Comparison of ENCODE assay signal across 16 cellular contexts in the genomic region with DNA sequence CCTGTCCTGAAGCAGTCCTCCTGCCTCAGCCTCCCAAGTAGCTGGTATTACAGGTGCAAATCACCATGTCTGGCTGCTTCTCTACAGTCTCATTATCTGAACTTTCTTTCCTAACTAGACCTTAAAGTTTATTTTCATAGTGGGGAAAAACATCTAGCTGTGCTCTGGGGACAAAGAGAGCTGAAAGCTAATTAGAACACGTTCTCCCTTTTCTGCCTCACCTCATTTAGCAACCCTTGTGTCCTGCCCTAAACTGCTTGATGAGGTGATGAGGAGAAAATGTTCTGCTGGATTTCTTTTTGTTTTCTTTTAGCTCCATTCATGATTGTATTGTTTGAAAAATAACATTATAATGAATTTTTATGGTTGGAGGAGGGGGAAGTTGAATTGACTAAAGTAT.
DNase-seq lines count a peak whose midpoint lies in the region; TF ChIP-seq lines count a peak whose summit lies in the region.
"Had no signal": no experiment of that assay in that cellular context is flagged by ENCODE, and none has a peak within 500 bp of the region (broad histone marks: within the 10 kb centered on the region; RNA-seq: fewer than 3 reads in every experiment).

No MANE protein-coding gene starts in this region.

- no peaks in the 10 kb centered on the region for H3K36me3 ChIP-seq in esophagus muscularis mucosa
- H3K36me3 ChIP-seq in neuronal stem cell (replicated peaks in 1 of 2; ENCODE audit: control insufficient read depth in 2 of 2, insufficient read depth in 2 of 2, low read length in 2 of 2), result peaks cover 0 to 44% of the 10 kb centered on the region in 2 donors
- no peaks in the 10 kb centered on the region for H3K36me3 ChIP-seq in uterus
- H3K36me3 ChIP-seq: BLaER1 had no signal

- TF ChIP-seq EP300 in esophagus muscularis mucosa (IDR thresholded peaks at IDR 0.05), result no peak

- H2BK15ac ChIP-seq in H9 (ENCODE audit: low read depth, low read length) (no peak overlapping the region), neuronal stem cell (ENCODE audit: low read length) (no peak overlapping the region)

- no peak overlapping the region for H2BK20ac ChIP-seq in H9 (ENCODE audit: low read depth, low read length, poor library complexity, severe bottlenecking)

- no peaks in the 10 kb centered on the region for H3K23me2 ChIP-seq in H9 (ENCODE audit: insufficient read length, low read depth, low read length, poor library complexity, severe bottlenecking)

- H2BK120ac ChIP-seq in H9 (ENCODE audit: low read depth, low read length, poor library complexity, severe bottlenecking), result no peak overlapping the region
- H2BK120ac ChIP-seq in neuronal stem cell (ENCODE audit: low read depth, low read length), result no peak overlapping the region

- WGBS in H9 (ENCODE audit: extremely low coverage, insufficient read length, low lambda C conversion rate), result no CpG with 5 or more reads among the region's 1 CpG
- WGBS in esophagus muscularis mucosa, result 38% methylated on average over 1 of the region's 1 CpG
- WGBS in neuronal stem cell (ENCODE audit: extremely low coverage in 2 of 2, insufficient read length in 2 of 2, insufficient replicate concordance in 1 of 2), 2 donors, result no CpG with 5 or more reads among the region's 1 CpG

- H3K9ac ChIP-seq in H9 (ENCODE audit: extremely low read depth, insufficient read length, low read length) (no peak overlapping the region), neuronal stem cell (ENCODE audit: low read depth, low read length, poor library complexity) (no peak overlapping the region)
- H3K9ac ChIP-seq: BLaER1 had no signal

- H3K4me1 ChIP-seq in H9 (ENCODE audit: insufficient read depth, low read length) (peaks cover 3% of the 10 kb centered on the region; the same call in 1 of the 2 replicates), esophagus muscularis mucosa (peaks cover 0 to 66% (median 39%) of the 10 kb centered on the region in 4 donors), neuronal stem cell (ENCODE audit: control insufficient read depth in 2 of 2, insufficient read depth in 1 of 2, low read depth in 1 of 2, low read length in 2 of 2) (peaks cover 0 to 23% of the 10 kb centered on the region in 2 donors), uterus (peaks cover 0 to 6% of the 10 kb centered on the region in 2 donors)
- H3K4me1 ChIP-seq: BLaER1 had no signal

- H3K4me3 ChIP-seq in esophagus muscularis mucosa (no peak overlapping the region), neuronal stem cell (ENCODE audit: low read length in 2 of 2) (no peak overlapping the region), uterus (no peak overlapping the region)
- H3K4me3 ChIP-seq: BLaER1, GM12878, HAP-1 had no signal

- H3K4me1 Mint-ChIP-seq in H9, result peaks cover 38 to 46% of the 10 kb centered on the region in 2 experiments
- H3K4me1 Mint-ChIP-seq: CD4-positive, CD25-positive, alpha-beta regulatory T cell had no signal

- no peaks in the 10 kb centered on the region for H3K9me3 ChIP-seq in H9 (ENCODE audit: control insufficient read depth, low read depth, low read length)
- H3K9me3 ChIP-seq in esophagus muscularis mucosa, result no peaks in the 10 kb centered on the region
- H3K9me3 ChIP-seq in neuronal stem cell (replicated peaks in 1 of 2; ENCODE audit: control insufficient read depth in 2 of 2, insufficient read depth in 1 of 2, low read depth in 1 of 2, low read length in 2 of 2), result peaks cover 0 to 18% of the 10 kb centered on the region in 2 donors
- no peaks in the 10 kb centered on the region for H3K9me3 ChIP-seq in uterus
- H3K9me3 ChIP-seq: BLaER1, HAP-1 had no signal

- intact Hi-C loops in esophagus muscularis mucosa (cut with DNase I) (no loop called here), uterus (cut with DNase I; ENCODE audit: low total_unique reads) (no loop called here)

- H4K8ac ChIP-seq in H9 (replicated peaks; ENCODE audit: insufficient read length, low read depth, low read length) (no peak overlapping the region), neuronal stem cell (ENCODE audit: low read depth, low read length) (no peak overlapping the region)

- TF ChIP-seq POLR2A in esophagus muscularis mucosa (IDR thresholded peaks at IDR 0.05; ENCODE audit: low read depth) (no peak), uterus (IDR thresholded peaks at IDR 0.05) (no peak)

- H3K27ac Mint-ChIP-seq in H9, result peak overlapping the region in 2 of 3 experiments; percentile 40 to 88; a peak in 2 of 7 replicates
- H3K27ac Mint-ChIP-seq: CD4-positive, CD25-positive, alpha-beta regulatory T cell had no signal

- H3K27ac ChIP-seq in H9 (ENCODE audit: insufficient read length, low read depth, low read length), result no peak overlapping the region
- peak overlapping the region in 3 of 4 donors; percentile 53 to 60 (median 56) for H3K27ac ChIP-seq in esophagus muscularis mucosa (replicated peaks in 1 of 4)
- H3K27ac ChIP-seq in neuronal stem cell (replicated peaks; ENCODE audit: low read length), result peak overlapping the region; percentile 22
- H3K27ac ChIP-seq in uterus, result peak overlapping the region; percentile 47 to 74
- H3K27ac ChIP-seq: BLaER1 had no signal

- no peak overlapping the region for H3T11ph ChIP-seq in H9 (ENCODE audit: low read length)

- no peak overlapping the region for H3K56ac ChIP-seq in H9 (ENCODE audit: insufficient read length, low read depth, low read length)

- no peak overlapping the region for H3K23ac ChIP-seq in H9 (ENCODE audit: insufficient read length, low read depth, low read length)
- no peak overlapping the region for H3K23ac ChIP-seq in neuronal stem cell (ENCODE audit: low read depth, low read length, poor library complexity)

- H3K27me3 Mint-ChIP-seq in H9 (ENCODE audit: low read depth), result no peaks in the 10 kb centered on the region

- H2AK5ac ChIP-seq in H9 (ENCODE audit: insufficient read length, low read length) (no peak overlapping the region), neuronal stem cell (ENCODE audit: low read depth, low read length) (no peak overlapping the region)

- H2BK5ac ChIP-seq in H9 (ENCODE audit: insufficient read length, low read length), result no peak overlapping the region
- no peak overlapping the region for H2BK5ac ChIP-seq in neuronal stem cell (ENCODE audit: low read length)

- H3K27me3 ChIP-seq in H9 (ENCODE audit: insufficient read depth, low read length) (no peaks in the 10 kb centered on the region), esophagus muscularis mucosa (no peaks in the 10 kb centered on the region), neuronal stem cell (ENCODE audit: control insufficient read depth in 3 of 3, insufficient read depth in 3 of 3, low read depth in 1 of 3, low read length in 3 of 3) (no peaks in the 10 kb centered on the region), uterus (no peaks in the 10 kb centered on the region)
- H3K27me3 ChIP-seq: BLaER1 had no signal

- no peak overlapping the region for H3K4me3 Mint-ChIP-seq in H9
- H3K4me3 Mint-ChIP-seq: CD4-positive, CD25-positive, alpha-beta regulatory T cell had no signal

- H3K36me3 Mint-ChIP-seq in H9 (ENCODE audit: insufficient read depth in 1 of 3, low read depth in 3 of 3), result peaks cover 11 to 18% (median 17%) of the 10 kb centered on the region in 3 experiments
- H3K36me3 Mint-ChIP-seq: CD4-positive, CD25-positive, alpha-beta regulatory T cell had no signal

- H3K79me2 ChIP-seq in H9 (ENCODE audit: insufficient read depth, low read length), result no peaks in the 10 kb centered on the region

- H4K91ac ChIP-seq in H9 (ENCODE audit: insufficient read length, low read depth, low read length), result no peak overlapping the region
- H4K91ac ChIP-seq in neuronal stem cell (ENCODE audit: low read depth, low read length, poor library complexity), result no peak overlapping the region

- DNase-seq in H9 (no peak), esophagus muscularis mucosa (ENCODE audit: extremely low spot score) (no peak), neuronal stem cell (ENCODE audit: low spot score) (no peak), uterus (no peak), NCI-H748 (lab: John Stamatoyannopoulos, UW; ENCODE audit: unreplicated experiment) (no peak), NCI-H1417 (lab: John Stamatoyannopoulos, UW) (no peak), NCI-H1417 treated with DMSO at 0.1 percent for 48 hours (lab: John Stamatoyannopoulos, UW) (no peak)
- DNase-seq: 8988T; AML-193; Calu3; CD4-positive, CD25-positive, alpha-beta regulatory T cell; DMS79; GOT3 had no signal

- H4K20me1 ChIP-seq in H9 (ENCODE audit: control insufficient read depth, insufficient read depth, insufficient read length), result no peaks in the 10 kb centered on the region
- H4K20me1 ChIP-seq: BLaER1 had no signal

- H3K18ac ChIP-seq in H9 (ENCODE audit: insufficient read length, low read depth, low read length), result no peak overlapping the region
- H3K18ac ChIP-seq in neuronal stem cell (ENCODE audit: low read length), result no peak overlapping the region

- no peak overlapping the region for H3K4ac ChIP-seq in H9 (ENCODE audit: low read depth, low read length)
- no peak overlapping the region for H3K4ac ChIP-seq in neuronal stem cell (ENCODE audit: low read length)

- H4K5ac ChIP-seq in H9 (ENCODE audit: insufficient read length, low read depth, low read length), result no peak overlapping the region

- H3K4me2 ChIP-seq in H9 (ENCODE audit: insufficient read depth, insufficient read length, low read length) (no peak overlapping the region), neuronal stem cell (ENCODE audit: insufficient read depth, low read length, poor library complexity, severe bottlenecking) (no peak overlapping the region)
- H3K4me2 ChIP-seq: BLaER1 had no signal

- no peak overlapping the region for H2AFZ ChIP-seq in H9 (ENCODE audit: low read length)
- H2AFZ ChIP-seq in neuronal stem cell (ENCODE audit: low read length), result no peak overlapping the region

- H2BK12ac ChIP-seq in H9 (ENCODE audit: insufficient read length, low read depth, low read length) (no peak overlapping the region), neuronal stem cell (ENCODE audit: low read length) (no peak overlapping the region)

- H3K79me1 ChIP-seq in H9 (ENCODE audit: insufficient read depth, low read depth, low read length, poor library complexity, severe bottlenecking) (no peaks in the 10 kb centered on the region), neuronal stem cell (ENCODE audit: low read depth, low read length) (no peaks in the 10 kb centered on the region)

- no peak overlapping the region for H3K14ac ChIP-seq in H9 (ENCODE audit: insufficient read depth, low read length)
- H3K14ac ChIP-seq in neuronal stem cell (ENCODE audit: low read length), result no peak overlapping the region

- H3K9me3 Mint-ChIP-seq in H9, result peaks cover 7 to 10% of the 10 kb centered on the region in 2 experiments

- TF ChIP-seq CTCF in H9 (conservative IDR thresholded peaks at IDR 0.05), result no peak
- no peak for TF ChIP-seq CTCF in esophagus muscularis mucosa (IDR thresholded peaks at IDR 0.05)
- TF ChIP-seq CTCF in uterus (IDR thresholded peaks at IDR 0.05), result no peak
